Comparison of ENCODE assay signal across 1 cellular context in the genomic region with DNA sequence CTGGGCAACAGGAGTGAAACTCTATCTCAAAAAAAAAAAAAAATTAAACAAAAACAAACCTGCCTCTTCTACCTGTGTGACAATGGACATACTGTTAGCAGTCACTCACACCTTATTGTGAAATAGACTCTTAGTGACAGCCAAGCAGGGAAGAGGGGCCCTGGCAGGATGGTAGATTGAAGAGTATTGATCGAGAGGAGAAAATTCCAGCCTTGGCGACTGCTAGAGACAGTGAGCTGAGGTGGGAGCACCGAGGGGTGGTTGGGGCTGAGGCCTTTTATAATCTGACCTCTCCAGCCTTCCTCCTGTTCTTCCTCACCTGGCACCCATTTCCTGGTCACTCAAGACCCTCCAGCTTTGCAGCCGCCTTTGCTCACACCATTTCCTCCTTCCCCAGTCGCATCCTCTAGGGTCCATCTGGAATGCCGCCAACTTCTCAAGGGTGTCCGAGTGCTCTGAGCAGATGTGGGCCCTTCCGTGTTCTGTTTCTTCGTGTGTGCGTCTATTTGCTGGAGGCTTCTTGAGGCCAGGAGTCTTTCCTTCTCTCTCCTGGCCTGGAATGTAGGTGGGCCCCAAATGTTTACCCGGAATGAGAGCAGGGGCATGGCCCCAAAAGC.
TF ChIP-seq lines count a peak whose summit lies in the region.

No MANE protein-coding gene starts in this region.

TF ChIP-seq in HepG2, 621 proteins besides CTCF, POLR2A, EP300 and RAD21 (continued from another document and continues in another):
- TF ChIP-seq PLRG1 (conservative IDR thresholded peaks at IDR 0.05) (no peak), NCOA5 (CRISPR knock-in tag; IDR thresholded peaks at IDR 0.05) (no peak), CREB1 (IDR thresholded peaks at IDR 0.05) (no peak), CREB1 (CRISPR knock-in tag; IDR thresholded peaks at IDR 0.05) (peak; percentile 73), RELA (CRISPR knock-in tag; IDR thresholded peaks at IDR 0.05) (no peak), KMT2B (CRISPR knock-in tag; IDR thresholded peaks at IDR 0.05) (0 out of 2 replicates have a peak, but pooled peaks have one; percentile 17), FOSL2 (CRISPR knock-in tag; IDR thresholded peaks at IDR 0.05) (peak; percentile 61), ELF4 (CRISPR knock-in tag; IDR thresholded peaks at IDR 0.05; ENCODE audit: borderline replicate concordance) (no peak), KLF9 (CRISPR knock-in tag; IDR thresholded peaks at IDR 0.05; ENCODE audit: low read depth) (no peak), ZNF263 (CRISPR knock-in tag; IDR thresholded peaks at IDR 0.05) (peak; percentile 99), ZFP62 (CRISPR knock-in tag; IDR thresholded peaks at IDR 0.05) (no peak), ZBTB42 (CRISPR knock-in tag; IDR thresholded peaks at IDR 0.05) (no peak), CAMTA2 (CRISPR knock-in tag; IDR thresholded peaks at IDR 0.05; ENCODE audit: borderline replicate concordance) (no peak), KDM4B (CRISPR knock-in tag; IDR thresholded peaks at IDR 0.05) (no peak), ZNF124 (CRISPR knock-in tag; IDR thresholded peaks at IDR 0.05) (peak; percentile 50; the same call in 1 of the 2 replicates), CHCHD3 (CRISPR knock-in tag; IDR thresholded peaks at IDR 0.05) (no peak), GPN1 (CRISPR knock-in tag; IDR thresholded peaks at IDR 0.05; ENCODE audit: borderline replicate concordance) (no peak), PRMT3 (CRISPR knock-in tag; IDR thresholded peaks at IDR 0.05; ENCODE audit: borderline replicate concordance, low read depth) (no peak), RXRA (CRISPR knock-in tag; IDR thresholded peaks at IDR 0.05) (no peak; the same call in 1 of the 2 replicates), SAFB2 (CRISPR knock-in tag; IDR thresholded peaks at IDR 0.05; ENCODE audit: borderline replicate concordance, low read depth) (no peak), BRCA1 (CRISPR knock-in tag; IDR thresholded peaks at IDR 0.05) (no peak), FOXK1 (CRISPR knock-in tag; IDR thresholded peaks at IDR 0.05; ENCODE audit: borderline replicate concordance, low read depth) (peak; percentile 19; the same call in 1 of the 2 replicates), ZNF773 (CRISPR knock-in tag; IDR thresholded peaks at IDR 0.05; ENCODE audit: borderline replicate concordance) (no peak), ATAD3A (CRISPR knock-in tag; IDR thresholded peaks at IDR 0.05) (no peak), GATAD2A (CRISPR knock-in tag; IDR thresholded peaks at IDR 0.05) (peak; percentile 97), AKAP8 (CRISPR knock-in tag; IDR thresholded peaks at IDR 0.05) (no peak), FOXC1 (CRISPR knock-in tag; IDR thresholded peaks at IDR 0.05; ENCODE audit: borderline replicate concordance) (no peak), FOXP1 (IDR thresholded peaks at IDR 0.05) (no peak), FOXP1 (CRISPR knock-in tag; IDR thresholded peaks at IDR 0.05) (peak; percentile 72), REXO4 (CRISPR knock-in tag; IDR thresholded peaks at IDR 0.05; ENCODE audit: borderline replicate concordance) (no peak), SIX1 (CRISPR knock-in tag; IDR thresholded peaks at IDR 0.05; ENCODE audit: borderline replicate concordance) (peak; percentile 91), KDM6A (CRISPR knock-in tag; IDR thresholded peaks at IDR 0.05; ENCODE audit: low read depth) (peak; percentile 59), ZNF552 (CRISPR knock-in tag; IDR thresholded peaks at IDR 0.05; ENCODE audit: borderline replicate concordance) (no peak), ZNF331 (CRISPR knock-in tag; IDR thresholded peaks at IDR 0.05) (peak; percentile 82), NFIB (CRISPR knock-in tag; IDR thresholded peaks at IDR 0.05; ENCODE audit: borderline replicate concordance) (no peak), TP53 (CRISPR knock-in tag; conservative IDR thresholded peaks at IDR 0.05) (no peak), ZNF768 (CRISPR knock-in tag; IDR thresholded peaks at IDR 0.05) (no peak), ZNF570 (CRISPR knock-in tag; IDR thresholded peaks at IDR 0.05; ENCODE audit: borderline replicate concordance) (no peak), MTA1 (CRISPR knock-in tag; IDR thresholded peaks at IDR 0.05; ENCODE audit: borderline replicate concordance) (no peak)
- TF ChIP-seq, protein P1, sequence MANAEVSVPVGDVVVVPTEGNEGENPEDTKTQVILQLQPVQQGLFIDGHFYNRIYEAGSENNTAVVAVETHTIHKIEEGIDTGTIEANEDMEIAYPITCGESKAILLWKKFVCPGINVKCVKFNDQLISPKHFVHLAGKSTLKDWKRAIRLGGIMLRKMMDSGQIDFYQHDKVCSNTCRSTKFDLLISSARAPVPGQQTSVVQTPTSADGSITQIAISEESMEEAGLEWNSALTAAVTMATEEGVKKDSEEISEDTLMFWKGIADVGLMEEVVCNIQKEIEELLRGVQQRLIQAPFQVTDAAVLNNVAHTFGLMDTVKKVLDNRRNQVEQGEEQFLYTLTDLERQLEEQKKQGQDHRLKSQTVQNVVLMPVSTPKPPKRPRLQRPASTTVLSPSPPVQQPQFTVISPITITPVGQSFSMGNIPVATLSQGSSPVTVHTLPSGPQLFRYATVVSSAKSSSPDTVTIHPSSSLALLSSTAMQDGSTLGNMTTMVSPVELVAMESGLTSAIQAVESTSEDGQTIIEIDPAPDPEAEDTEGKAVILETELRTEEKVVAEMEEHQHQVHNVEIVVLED (CRISPR knock-in tag; IDR thresholded peaks at IDR 0.05; ENCODE audit: borderline replicate concordance), result no peak
- TF ChIP-seq, protein P2, sequence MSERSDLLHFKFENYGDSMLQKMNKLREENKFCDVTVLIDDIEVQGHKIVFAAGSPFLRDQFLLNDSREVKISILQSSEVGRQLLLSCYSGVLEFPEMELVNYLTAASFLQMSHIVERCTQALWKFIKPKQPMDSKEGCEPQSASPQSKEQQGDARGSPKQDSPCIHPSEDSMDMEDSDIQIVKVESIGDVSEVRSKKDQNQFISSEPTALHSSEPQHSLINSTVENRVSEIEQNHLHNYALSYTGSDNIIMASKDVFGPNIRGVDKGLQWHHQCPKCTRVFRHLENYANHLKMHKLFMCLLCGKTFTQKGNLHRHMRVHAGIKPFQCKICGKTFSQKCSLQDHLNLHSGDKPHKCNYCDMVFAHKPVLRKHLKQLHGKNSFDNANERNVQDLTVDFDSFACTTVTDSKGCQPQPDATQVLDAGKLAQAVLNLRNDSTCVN (CRISPR knock-in tag; IDR thresholded peaks at IDR 0.05; ENCODE audit: borderline replicate concordance), result no peak
- TF ChIP-seq, protein P3, sequence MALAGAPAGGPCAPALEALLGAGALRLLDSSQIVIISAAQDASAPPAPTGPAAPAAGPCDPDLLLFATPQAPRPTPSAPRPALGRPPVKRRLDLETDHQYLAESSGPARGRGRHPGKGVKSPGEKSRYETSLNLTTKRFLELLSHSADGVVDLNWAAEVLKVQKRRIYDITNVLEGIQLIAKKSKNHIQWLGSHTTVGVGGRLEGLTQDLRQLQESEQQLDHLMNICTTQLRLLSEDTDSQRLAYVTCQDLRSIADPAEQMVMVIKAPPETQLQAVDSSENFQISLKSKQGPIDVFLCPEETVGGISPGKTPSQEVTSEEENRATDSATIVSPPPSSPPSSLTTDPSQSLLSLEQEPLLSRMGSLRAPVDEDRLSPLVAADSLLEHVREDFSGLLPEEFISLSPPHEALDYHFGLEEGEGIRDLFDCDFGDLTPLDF (CRISPR knock-in tag; IDR thresholded peaks at IDR 0.05), result no peak
- TF ChIP-seq, protein P4, sequence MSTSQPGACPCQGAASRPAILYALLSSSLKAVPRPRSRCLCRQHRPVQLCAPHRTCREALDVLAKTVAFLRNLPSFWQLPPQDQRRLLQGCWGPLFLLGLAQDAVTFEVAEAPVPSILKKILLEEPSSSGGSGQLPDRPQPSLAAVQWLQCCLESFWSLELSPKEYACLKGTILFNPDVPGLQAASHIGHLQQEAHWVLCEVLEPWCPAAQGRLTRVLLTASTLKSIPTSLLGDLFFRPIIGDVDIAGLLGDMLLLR (CRISPR knock-in tag; IDR thresholded peaks at IDR 0.05), result no peak
- TF ChIP-seq, protein P5, sequence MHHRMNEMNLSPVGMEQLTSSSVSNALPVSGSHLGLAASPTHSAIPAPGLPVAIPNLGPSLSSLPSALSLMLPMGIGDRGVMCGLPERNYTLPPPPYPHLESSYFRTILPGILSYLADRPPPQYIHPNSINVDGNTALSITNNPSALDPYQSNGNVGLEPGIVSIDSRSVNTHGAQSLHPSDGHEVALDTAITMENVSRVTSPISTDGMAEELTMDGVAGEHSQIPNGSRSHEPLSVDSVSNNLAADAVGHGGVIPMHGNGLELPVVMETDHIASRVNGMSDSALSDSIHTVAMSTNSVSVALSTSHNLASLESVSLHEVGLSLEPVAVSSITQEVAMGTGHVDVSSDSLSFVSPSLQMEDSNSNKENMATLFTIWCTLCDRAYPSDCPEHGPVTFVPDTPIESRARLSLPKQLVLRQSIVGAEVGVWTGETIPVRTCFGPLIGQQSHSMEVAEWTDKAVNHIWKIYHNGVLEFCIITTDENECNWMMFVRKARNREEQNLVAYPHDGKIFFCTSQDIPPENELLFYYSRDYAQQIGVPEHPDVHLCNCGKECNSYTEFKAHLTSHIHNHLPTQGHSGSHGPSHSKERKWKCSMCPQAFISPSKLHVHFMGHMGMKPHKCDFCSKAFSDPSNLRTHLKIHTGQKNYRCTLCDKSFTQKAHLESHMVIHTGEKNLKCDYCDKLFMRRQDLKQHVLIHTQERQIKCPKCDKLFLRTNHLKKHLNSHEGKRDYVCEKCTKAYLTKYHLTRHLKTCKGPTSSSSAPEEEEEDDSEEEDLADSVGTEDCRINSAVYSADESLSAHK (CRISPR knock-in tag; IDR thresholded peaks at IDR 0.05; ENCODE audit: borderline replicate concordance), result no peak
- TF ChIP-seq, protein P6, sequence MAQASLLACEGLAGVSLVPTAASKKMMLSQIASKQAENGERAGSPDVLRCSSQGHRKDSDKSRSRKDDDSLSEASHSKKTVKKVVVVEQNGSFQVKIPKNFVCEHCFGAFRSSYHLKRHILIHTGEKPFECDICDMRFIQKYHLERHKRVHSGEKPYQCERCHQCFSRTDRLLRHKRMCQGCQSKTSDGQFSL (CRISPR knock-in tag; IDR thresholded peaks at IDR 0.05), result no peak
- TF ChIP-seq, protein P7, sequence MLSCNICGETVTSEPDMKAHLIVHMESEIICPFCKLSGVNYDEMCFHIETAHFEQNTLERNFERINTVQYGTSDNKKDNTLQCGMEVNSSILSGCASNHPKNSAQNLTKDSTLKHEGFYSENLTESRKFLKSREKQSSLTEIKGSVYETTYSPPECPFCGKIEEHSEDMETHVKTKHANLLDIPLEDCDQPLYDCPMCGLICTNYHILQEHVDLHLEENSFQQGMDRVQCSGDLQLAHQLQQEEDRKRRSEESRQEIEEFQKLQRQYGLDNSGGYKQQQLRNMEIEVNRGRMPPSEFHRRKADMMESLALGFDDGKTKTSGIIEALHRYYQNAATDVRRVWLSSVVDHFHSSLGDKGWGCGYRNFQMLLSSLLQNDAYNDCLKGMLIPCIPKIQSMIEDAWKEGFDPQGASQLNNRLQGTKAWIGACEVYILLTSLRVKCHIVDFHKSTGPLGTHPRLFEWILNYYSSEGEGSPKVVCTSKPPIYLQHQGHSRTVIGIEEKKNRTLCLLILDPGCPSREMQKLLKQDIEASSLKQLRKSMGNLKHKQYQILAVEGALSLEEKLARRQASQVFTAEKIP (CRISPR knock-in tag; IDR thresholded peaks at IDR 0.05; ENCODE audit: borderline replicate concordance), result no peak
- TF ChIP-seq, protein P8, sequence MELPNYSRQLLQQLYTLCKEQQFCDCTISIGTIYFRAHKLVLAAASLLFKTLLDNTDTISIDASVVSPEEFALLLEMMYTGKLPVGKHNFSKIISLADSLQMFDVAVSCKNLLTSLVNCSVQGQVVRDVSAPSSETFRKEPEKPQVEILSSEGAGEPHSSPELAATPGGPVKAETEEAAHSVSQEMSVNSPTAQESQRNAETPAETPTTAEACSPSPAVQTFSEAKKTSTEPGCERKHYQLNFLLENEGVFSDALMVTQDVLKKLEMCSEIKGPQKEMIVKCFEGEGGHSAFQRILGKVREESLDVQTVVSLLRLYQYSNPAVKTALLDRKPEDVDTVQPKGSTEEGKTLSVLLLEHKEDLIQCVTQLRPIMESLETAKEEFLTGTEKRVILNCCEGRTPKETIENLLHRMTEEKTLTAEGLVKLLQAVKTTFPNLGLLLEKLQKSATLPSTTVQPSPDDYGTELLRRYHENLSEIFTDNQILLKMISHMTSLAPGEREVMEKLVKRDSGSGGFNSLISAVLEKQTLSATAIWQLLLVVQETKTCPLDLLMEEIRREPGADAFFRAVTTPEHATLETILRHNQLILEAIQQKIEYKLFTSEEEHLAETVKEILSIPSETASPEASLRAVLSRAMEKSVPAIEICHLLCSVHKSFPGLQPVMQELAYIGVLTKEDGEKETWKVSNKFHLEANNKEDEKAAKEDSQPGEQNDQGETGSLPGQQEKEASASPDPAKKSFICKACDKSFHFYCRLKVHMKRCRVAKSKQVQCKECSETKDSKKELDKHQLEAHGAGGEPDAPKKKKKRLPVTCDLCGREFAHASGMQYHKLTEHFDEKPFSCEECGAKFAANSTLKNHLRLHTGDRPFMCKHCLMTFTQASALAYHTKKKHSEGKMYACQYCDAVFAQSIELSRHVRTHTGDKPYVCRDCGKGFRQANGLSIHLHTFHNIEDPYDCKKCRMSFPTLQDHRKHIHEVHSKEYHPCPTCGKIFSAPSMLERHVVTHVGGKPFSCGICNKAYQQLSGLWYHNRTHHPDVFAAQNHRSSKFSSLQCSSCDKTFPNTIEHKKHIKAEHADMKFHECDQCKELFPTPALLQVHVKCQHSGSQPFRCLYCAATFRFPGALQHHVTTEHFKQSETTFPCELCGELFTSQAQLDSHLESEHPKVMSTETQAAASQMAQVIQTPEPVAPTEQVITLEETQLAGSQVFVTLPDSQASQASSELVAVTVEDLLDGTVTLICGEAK (IDR thresholded peaks at IDR 0.05), result no peak
- TF ChIP-seq, protein P8 (CRISPR knock-in tag; IDR thresholded peaks at IDR 0.05), result no peak
